ENCODE assay signal across 17 cellular contexts in genomic region chr15:85672338-85673097, GRCh38.
DNase-seq lines count a peak whose midpoint lies in the region; ATAC-seq and TF ChIP-seq lines count a peak whose summit lies in the region.
"Had no signal": no experiment of that assay in that cellular context is flagged by ENCODE, and none has a peak within 500 bp of the region (broad histone marks: within the 10 kb centered on the region; RNA-seq: fewer than 3 reads in every experiment).

No MANE protein-coding gene starts in this region.

- H3K27ac ChIP-seq in CD4-positive, alpha-beta T cell (ENCODE audit: low read depth, low read length), result no peak overlapping the region
- H3K27ac ChIP-seq in PC-3 (ENCODE audit: low read length) (peak overlapping the region; percentile 33), gastrocnemius medialis (peak overlapping the region; percentile 62 to 83 (median 75))
- H3K27ac ChIP-seq: neural progenitor cell, SK-N-MC had no signal

- in situ Hi-C loops in gastrocnemius medialis (cut with MboI; ENCODE audit: low sequenced_read_pairs in 4 of 4), result no loop called here

- H3K9me3 ChIP-seq in CD4-positive, alpha-beta T cell (ENCODE audit: control insufficient read depth, low read length), result no peaks in the 10 kb centered on the region
- H3K9me3 ChIP-seq in PC-3 (ENCODE audit: low read length), result no peaks in the 10 kb centered on the region
- no peaks in the 10 kb centered on the region for H3K9me3 ChIP-seq in gastrocnemius medialis

- no peak for DNase-seq in CD4-positive, alpha-beta T cell
- DNase-seq in PC-3 (peak; percentile 11), left ventricle myocardium superior (no peak), gastrocnemius medialis (peak in 1 of 2 donors; percentile 26), DMS153 treated with DMSO at 0.1 percent for 48 hours (lab: John Stamatoyannopoulos, UW; ENCODE audit: unreplicated experiment) (no peak), T1000 (lab: John Stamatoyannopoulos, UW) (no peak), CD1c-positive myeloid dendritic cell (ENCODE audit: extremely low spot score) (no peak)
- DNase-seq: activated CD4-positive, CD25-positive, alpha-beta regulatory T cell treated with anti-CD3 and anti-CD28 coated beads, Interleukin-2, amount 50 U/mL, for 72 hours; CD4-positive, CD25-positive, alpha-beta regulatory T cell; islet precursor cell; NCI-H2081 treated with DMSO at 0.1 percent for 48 hours; NK-92 treated with Interleukin-12 subunit alpha and Interleukin-12 subunit beta, amount 100 ng/mL, for 24 hours; stimulated activated naive CD4-positive, alpha-beta T cell treated with Interleukin-2 at 50 U/mL for 16 hours had no signal

- POLR2A ChIA-PET in CD4-positive, alpha-beta T cell (lab: Charles Lee), result interaction anchor here (0.7 to 0.8 kb wide), 2 partner anchors 39 to 89 kb away, joined by 3 to 6 read pairs; no protein-coding TSS in a partner anchor
- POLR2A ChIA-PET in PC-3 (lab: Charles Lee; ENCODE audit: unreplicated experiment), result no interaction called here

- H3K4me1 Mint-ChIP-seq in CD4-positive, alpha-beta T cell (ENCODE audit: low read depth), result peaks cover 18% of the 10 kb centered on the region

- no peak overlapping the region for H3K4me3 ChIP-seq in PC-3 (ENCODE audit: low read length)
- H3K4me3 ChIP-seq in gastrocnemius medialis, result no peak overlapping the region
- H3K4me3 ChIP-seq: neural progenitor cell, SK-N-MC had no signal

- no peaks in the 10 kb centered on the region for H3K9me2 ChIP-seq in PC-3 (replicated peaks; ENCODE audit: low read length)

- no TSS peak for BruUV-seq in PC-3 (replicated peaks; lab: Mats Ljungman, UMichigan)

- no peak overlapping the region for H2AFZ ChIP-seq in PC-3 (ENCODE audit: low read length)
- H2AFZ ChIP-seq: neural progenitor cell had no signal

- no peaks in the 10 kb centered on the region for H4K20me1 ChIP-seq in PC-3 (ENCODE audit: low read length)

- TF ChIP-seq POLR2A in gastrocnemius medialis (IDR thresholded peaks at IDR 0.05), result no peak

- no peak for TF ChIP-seq CTCF in CD4-positive, alpha-beta T cell (IDR thresholded peaks at IDR 0.05)
- TF ChIP-seq CTCF in PC-3 (conservative IDR thresholded peaks at IDR 0.05; ENCODE audit: low read depth, low read length) (no peak), gastrocnemius medialis (IDR thresholded peaks at IDR 0.05 in 4 of 5, conservative IDR thresholded peaks at IDR 0.05 in 1 of 5) (no peak)

- H3K4me1 ChIP-seq in PC-3 (ENCODE audit: insufficient read depth, low read length) (peaks cover 20% of the 10 kb centered on the region), gastrocnemius medialis (peaks cover 33 to 48% of the 10 kb centered on the region in 2 donors)
- H3K4me1 ChIP-seq: neural progenitor cell had no signal

- intact Hi-C loops in CD4-positive, alpha-beta T cell (cut with DNase I, micrococcal nuclease), result loop anchor here in 1 of 2 experiments (5.0 kb wide), 1 partner anchor 130 kb away; no protein-coding TSS in a partner anchor
- intact Hi-C loops in PC-3 (cut with micrococcal nuclease) (no loop called here), left ventricle myocardium superior (cut with micrococcal nuclease) (loop anchor here (10.0 kb wide), 1 partner anchor 48 kb away; no protein-coding TSS in a partner anchor), gastrocnemius medialis (cut with DNase I; ENCODE audit: low total_unique reads) (loop anchor here (5.0 kb wide), 1 partner anchor 50 kb away; no protein-coding TSS in a partner anchor)

- H3K79me2 ChIP-seq in PC-3 (ENCODE audit: low read length), result no peaks in the 10 kb centered on the region

- CTCF ChIA-PET in CD4-positive, alpha-beta T cell (lab: Charles Lee), result interaction anchor here (0.9 to 1.6 kb wide), 2 partner anchors 56 to 58 kb away, joined by 3 read pairs; no protein-coding TSS in a partner anchor
- CTCF ChIA-PET in PC-3 (lab: Charles Lee), result no interaction called here

- no peaks in the 10 kb centered on the region for H3K27me3 Mint-ChIP-seq in CD4-positive, alpha-beta T cell
- H3K27me3 Mint-ChIP-seq: CD4-positive, CD25-positive, alpha-beta regulatory T cell had no signal

- no peak for ATAC-seq in CD4-positive, alpha-beta T cell (ENCODE audit: poor library complexity)
- ATAC-seq in PC-3, result peak; percentile 24; the same call in 1 of the 2 replicates
- ATAC-seq in left ventricle myocardium superior, result peak; percentile 39
- ATAC-seq in gastrocnemius medialis, result peak; percentile 76 to 89
- ATAC-seq in GM21737 (IDR thresholded peaks at IDR 0.05; ENCODE audit: unreplicated experiment), result no peak

- no peaks in the 10 kb centered on the region for H3K9me3 Mint-ChIP-seq in CD4-positive, alpha-beta T cell
- H3K9me3 Mint-ChIP-seq: activated T-helper 2 cell treated with anti-CD3 and anti-CD28 coated beads, Interferon-gamma antibody, Interleukin-2, Interleukin-4, amounts not matched to agents 10 μg/mL and 5 μg/mL and 100 μg/mL, durations not matched to agents 14 hours and 24 hours and 36 hours; CD4-positive, CD25-positive, alpha-beta regulatory T cell; neural progenitor cell had no signal

- no peak overlapping the region for H3K9ac ChIP-seq in PC-3 (ENCODE audit: low read length)
- H3K9ac ChIP-seq: neural progenitor cell had no signal

- no peak overlapping the region for H3K4me3 Mint-ChIP-seq in CD4-positive, alpha-beta T cell
- H3K4me3 Mint-ChIP-seq: CD4-positive, CD25-positive, alpha-beta regulatory T cell; neural progenitor cell had no signal

- peak overlapping the region; percentile 31 for H3K27ac Mint-ChIP-seq in CD4-positive, alpha-beta T cell
- H3K27ac Mint-ChIP-seq: neural progenitor cell had no signal

- H3K27me3 ChIP-seq in CD4-positive, alpha-beta T cell (ENCODE audit: control insufficient read depth, insufficient read depth, low read length), result no peaks in the 10 kb centered on the region
- H3K27me3 ChIP-seq in PC-3 (ENCODE audit: low read length) (no peaks in the 10 kb centered on the region), gastrocnemius medialis (no peaks in the 10 kb centered on the region)
- H3K27me3 ChIP-seq: neural progenitor cell had no signal

- H3K36me3 ChIP-seq in PC-3 (ENCODE audit: low read depth, low read length), result 0 out of 2 replicates have a peak, but pooled peaks cover 6% of the 10 kb centered on the region
- peaks cover 0 to 35% of the 10 kb centered on the region in 2 donors for H3K36me3 ChIP-seq in gastrocnemius medialis
- H3K36me3 ChIP-seq: neural progenitor cell had no signal

- peaks cover 87% of the 10 kb centered on the region for H3K36me3 Mint-ChIP-seq in CD4-positive, alpha-beta T cell (ENCODE audit: low read depth)

- H3K4me2 ChIP-seq in PC-3 (ENCODE audit: low read length), result no peak overlapping the region
- H3K4me2 ChIP-seq: neural progenitor cell had no signal

- H3F3A ChIP-seq in PC-3 (ENCODE audit: low read length, unreplicated experiment), result no peaks in the 10 kb centered on the region

Comparison
In these comparisons a context has a peak if more than half of its experiments do, and no peak if none do; other contexts are left out.
1. ATAC-seq: peak in PC-3 (single experiment), left ventricle myocardium superior (single experiment) and gastrocnemius medialis (2 of 2); none in CD4-positive, alpha-beta T cell (single experiment) and GM21737 (single experiment).